In the genomic region with DNA sequence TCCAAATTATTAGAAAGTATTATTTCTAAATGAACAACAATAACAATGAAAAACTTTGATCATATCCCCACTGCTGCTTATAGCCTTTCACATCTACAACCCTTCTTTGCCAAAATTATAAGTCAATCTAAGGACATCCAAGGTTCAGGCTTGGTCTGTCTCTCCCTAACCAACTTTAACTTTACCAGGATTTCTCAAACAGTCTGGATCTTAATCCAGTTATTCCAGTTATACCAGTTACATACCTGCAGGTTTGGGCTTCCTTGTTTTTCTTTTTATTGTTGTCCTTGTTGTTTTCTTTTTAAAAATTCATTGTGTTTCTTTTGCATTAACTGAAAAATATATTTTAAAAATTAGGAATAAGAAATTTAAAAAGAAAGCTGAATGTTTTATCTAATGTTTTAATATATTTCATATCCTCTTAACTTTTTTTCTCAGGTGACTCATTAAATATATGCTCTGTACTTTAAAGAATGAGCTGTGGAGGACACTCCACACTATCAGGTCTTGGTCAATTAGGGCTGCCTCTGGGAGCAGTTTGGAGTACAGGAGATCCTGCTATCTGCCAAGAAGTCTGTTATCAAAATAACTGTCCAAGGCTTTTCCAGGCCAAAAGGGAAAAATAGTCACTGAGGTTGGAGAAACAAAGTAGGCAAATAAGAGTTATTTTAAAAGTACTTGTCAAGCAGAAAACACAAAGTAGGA, we compare ENCODE assay signal across 18 cellular contexts.
"Had no signal": no experiment of that assay in that cellular context is flagged by ENCODE, and none has a peak within 500 bp of the region (broad histone marks: within the 10 kb centered on the region; RNA-seq: fewer than 3 reads in every experiment).

No MANE protein-coding gene starts in this region.

- DNase-seq: activated CD4-positive, alpha-beta T cell treated with anti-CD3 and anti-CD28 coated beads, Interleukin-2, amount 50 U/mL, for 1 hour; activated CD4-positive, CD25-positive, alpha-beta regulatory T cell treated with anti-CD3 and anti-CD28 coated beads, Interleukin-2, amount 50 U/mL, for 72 hours; activated CD8-positive, alpha-beta memory T cell treated with anti-CD3 and anti-CD28 coated beads, Interleukin-2, amount 50 U/mL, for 4 hours; activated naive CD4-positive, alpha-beta T cell treated with anti-CD3 and anti-CD28 coated beads, Interleukin-2, amount 50 U/mL, for 16 hours; activated T-cell treated with anti-CD3 and anti-CD28 coated beads, Interleukin-2, amount 50 U/mL, for 4 hours; cerebellar nuclear complex; cortex of kidney; immature natural killer cell; naive thymus-derived CD8-positive, alpha-beta T cell; ovary; psoas muscle; right cardiac atrium; stimulated activated CD4-positive, alpha-beta T cell treated with anti-CD3 and anti-CD28 coated beads, Interleukin-15, amount 100 ng/mL, for 24 hours; stimulated activated CD4-positive, alpha-beta T cell treated with anti-CD3 and anti-CD28 coated beads, Interleukin-2, amount 100 ng/mL, for 48 hours; stomach; upper lobe of right lung had no signal

- H3K4me1 ChIP-seq: psoas muscle, upper lobe of right lung had no signal

- H3K36me3 ChIP-seq: breast epithelium, esophagus muscularis mucosa, ovary, stomach, upper lobe of right lung had no signal

- H3K9me3 ChIP-seq: breast epithelium, ovary, psoas muscle, stomach, upper lobe of right lung had no signal

- ATAC-seq: activated T-cell treated with anti-CD3 and anti-CD28 coated beads, Interleukin-2, amount 50 U/mL, for 4 hours; naive thymus-derived CD8-positive, alpha-beta T cell; psoas muscle; right cardiac atrium; upper lobe of right lung had no signal

- H3K27me3 ChIP-seq: breast epithelium, esophagus muscularis mucosa, ovary, stomach, upper lobe of right lung had no signal

- H3K4me3 ChIP-seq: breast epithelium, esophagus muscularis mucosa, ovary, psoas muscle, stomach, upper lobe of right lung had no signal

- H3K27ac ChIP-seq: esophagus muscularis mucosa, ovary, psoas muscle, stomach, upper lobe of right lung had no signal
